ENCODE assay signal across 19 cellular contexts in the genomic region with DNA sequence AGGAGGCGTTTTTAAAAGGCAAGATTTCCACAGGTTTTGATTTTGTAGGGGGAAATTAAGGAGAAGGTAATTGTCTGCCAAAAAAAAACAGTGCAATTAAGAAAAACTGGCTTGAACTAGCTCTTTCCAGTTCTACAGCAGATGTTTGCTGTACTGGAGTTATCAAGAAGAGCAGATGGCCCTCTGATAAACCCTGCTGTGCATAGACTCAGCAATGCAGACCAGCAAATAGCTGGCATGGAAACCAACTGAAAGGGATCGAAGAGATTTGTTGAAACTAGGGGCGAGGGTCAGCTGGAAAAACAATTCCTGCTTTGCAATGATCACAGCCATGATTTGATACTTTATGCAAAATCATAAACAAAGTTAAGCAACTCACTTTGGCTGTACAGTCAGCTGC. TPM values are rescaled to one million over a fixed set of nuclear protein-coding genes. Genes with fewer than 3 reads are reported as not detected.
DNase-seq lines count a peak whose midpoint lies in the region; ATAC-seq, FAIRE-seq and TF ChIP-seq lines count a peak whose summit lies in the region.
"Had no signal": no experiment of that assay in that cellular context is flagged by ENCODE, and none has a peak within 500 bp of the region (broad histone marks: within the 10 kb centered on the region; RNA-seq: fewer than 3 reads in every experiment).

No MANE protein-coding gene starts in this region.

- H3K36me3 ChIP-seq in WERI-Rb-1 = no peaks in the 10 kb centered on the region
- no peaks in the 10 kb centered on the region for H3K36me3 ChIP-seq in small intestine (ENCODE audit: control insufficient read depth in 2 of 2, insufficient read depth in 2 of 2, low read length in 2 of 2)
- no peaks in the 10 kb centered on the region for H3K36me3 ChIP-seq in CD8-positive, alpha-beta memory T cell (ENCODE audit: insufficient read depth, low read length)
- H3K36me3 ChIP-seq: sigmoid colon, transverse colon had no signal

- H3K27me3 Mint-ChIP-seq in CD8-positive, alpha-beta memory T cell = peaks cover 0 to 31% of the 10 kb centered on the region in 2 donors

- WGBS in small intestine, 3 donors = 23 to 38% (median 37%) methylated on average over 3 of the region's 3 CpGs

- no peak overlapping the region for H3K4me3 ChIP-seq in WERI-Rb-1 (ENCODE audit: low read depth, low read length)
- no peak overlapping the region for H3K4me3 ChIP-seq in small intestine (ENCODE audit: low read depth in 1 of 2, low read length in 2 of 2)
- no peak overlapping the region for H3K4me3 ChIP-seq in CD8-positive, alpha-beta memory T cell (ENCODE audit: low read length)
- H3K4me3 ChIP-seq: lung, sigmoid colon, transverse colon had no signal

- no peaks in the 10 kb centered on the region for H3K4me1 Mint-ChIP-seq in CD8-positive, alpha-beta memory T cell
- H3K4me1 Mint-ChIP-seq: CD4-positive, CD25-positive, alpha-beta regulatory T cell; nephron had no signal

- H3K27me3 ChIP-seq in WERI-Rb-1 (ENCODE audit: insufficient read depth, low read depth, severe bottlenecking) (no peaks in the 10 kb centered on the region), small intestine (ENCODE audit: control insufficient read depth in 2 of 2, insufficient read depth in 2 of 2, low read length in 2 of 2) (no peaks in the 10 kb centered on the region)
- no peaks in the 10 kb centered on the region for H3K27me3 ChIP-seq in CD8-positive, alpha-beta memory T cell (ENCODE audit: insufficient read depth, low read length, poor library complexity, severe bottlenecking)
- H3K27me3 ChIP-seq: sigmoid colon, transverse colon had no signal

- no peak for ATAC-seq in HG03565 (IDR thresholded peaks at IDR 0.05; ENCODE audit: unreplicated experiment)

- H3K9me3 ChIP-seq in WERI-Rb-1 (ENCODE audit: severe bottlenecking) (no peaks in the 10 kb centered on the region), small intestine (ENCODE audit: control insufficient read depth, low read depth) (no peaks in the 10 kb centered on the region)
- H3K9me3 ChIP-seq in CD8-positive, alpha-beta memory T cell (ENCODE audit: low read length) = no peaks in the 10 kb centered on the region
- H3K9me3 ChIP-seq: sigmoid colon, transverse colon had no signal

- H3K9me3 Mint-ChIP-seq in CD8-positive, alpha-beta memory T cell = peaks cover 0 to 7% (median 2%) of the 10 kb centered on the region in 5 donors
- H3K9me3 Mint-ChIP-seq: nephron had no signal

- H3K4me1 ChIP-seq in small intestine (ENCODE audit: control insufficient read depth in 2 of 2, insufficient read depth in 1 of 2, low read depth in 1 of 2, low read length in 1 of 2) = no peaks in the 10 kb centered on the region
- H3K4me1 ChIP-seq in CD8-positive, alpha-beta memory T cell (ENCODE audit: insufficient read depth, low read length) = no peaks in the 10 kb centered on the region
- H3K4me1 ChIP-seq: transverse colon had no signal

- DNase-seq in NCI-H1417 (lab: John Stamatoyannopoulos, UW) (peak in 2 of 3 experiments; percentile 16 to 62), NCI-H1417 treated with DMSO at 0.1 percent for 48 hours (lab: John Stamatoyannopoulos, UW) (no peak), NCI-H510A (lab: John Stamatoyannopoulos, UW) (peak; percentile 14), WERI-Rb-1 (peak; percentile 56), small intestine (peak; percentile 10), NCI-H226 (no peak)
- DNase-seq in CD8-positive, alpha-beta memory T cell = no peak
- DNase-seq: 8988T; activated CD4-positive, alpha-beta T cell treated with anti-CD3 and anti-CD28 coated beads for 4 hours; CD4-positive, CD25-positive, alpha-beta regulatory T cell; sigmoid colon; stimulated activated CD4-positive, alpha-beta T cell treated with anti-CD3 and anti-CD28 coated beads, Interleukin-4, amount 100 ng/mL, for 24 hours; T-helper 2 cell; transverse colon had no signal

- FAIRE-seq in small intestine (lab: Jason Lieb, UNC) = no peak
- FAIRE-seq: bronchial epithelial cell had no signal

- H3K27ac ChIP-seq in WERI-Rb-1 = peak overlapping the region; percentile 58
- H3K27ac ChIP-seq in small intestine (ENCODE audit: low read depth in 1 of 2, low read length in 1 of 2) = no peak overlapping the region
- H3K27ac ChIP-seq in CD8-positive, alpha-beta memory T cell (ENCODE audit: low read depth, low read length) = no peak overlapping the region
- H3K27ac ChIP-seq: sigmoid colon, transverse colon had no signal

- H3K27ac Mint-ChIP-seq in CD8-positive, alpha-beta memory T cell = no peak overlapping the region
- H3K27ac Mint-ChIP-seq: activated naive CD8-positive, alpha-beta T cell; CD4-positive, CD25-positive, alpha-beta regulatory T cell had no signal

- H3K36me3 Mint-ChIP-seq in CD8-positive, alpha-beta memory T cell = no peaks in the 10 kb centered on the region
- H3K36me3 Mint-ChIP-seq: activated naive CD8-positive, alpha-beta T cell; CD4-positive, CD25-positive, alpha-beta regulatory T cell had no signal

- H3K4me3 Mint-ChIP-seq in CD8-positive, alpha-beta memory T cell = no peak overlapping the region
- H3K4me3 Mint-ChIP-seq: activated naive CD8-positive, alpha-beta T cell; CD4-positive, CD25-positive, alpha-beta regulatory T cell; nephron had no signal

- POLR2A ChIA-PET in CD8-positive, alpha-beta memory T cell (lab: Charles Lee) = no interaction called here

- TF ChIP-seq CTCF in WERI-Rb-1 (IDR thresholded peaks at IDR 0.05; ENCODE audit: low read depth, low read length) = no peak

- CTCF ChIA-PET in CD8-positive, alpha-beta memory T cell (lab: Charles Lee) = no interaction called here

RNA-seq across cellular contexts. Expression of gene BHMT, which starts 17.8 kb away (rescaled TPM):
- under 1 TPM in 2 of 3 donors, not detected in 1; 0.45 to 0.46 TPM for polyA plus RNA-seq in small intestine
- not detected for total RNA-seq in CD8-positive, alpha-beta memory T cell
- polyA plus RNA-seq in CD8-positive, alpha-beta memory T cell = not detected
- total RNA-seq: bronchial epithelial cell; CD4-positive, CD25-positive, alpha-beta regulatory T cell; transverse colon had no signal
- polyA plus RNA-seq: CD4-positive, CD25-positive, alpha-beta regulatory T cell had no signal

RNA-seq across cellular contexts. Expression of gene BHMT2, which starts 24.2 kb away (rescaled TPM):
- polyA plus RNA-seq in small intestine = 1 to 10 TPM in 2 of 3 donors, under 1 TPM in 1; 0.45 to 2.2 (median 1.6) TPM
- not detected for total RNA-seq in CD8-positive, alpha-beta memory T cell
- not detected for polyA plus RNA-seq in CD8-positive, alpha-beta memory T cell
- total RNA-seq: bronchial epithelial cell; CD4-positive, CD25-positive, alpha-beta regulatory T cell had no signal
- polyA plus RNA-seq: CD4-positive, CD25-positive, alpha-beta regulatory T cell had no signal

RNA-seq across cellular contexts. Expression of gene DMGDH, which starts 24.3 kb away (rescaled TPM):
- under 1 TPM in 1 of 3 donors, not detected in 2; 0.24 TPM for polyA plus RNA-seq in small intestine
- total RNA-seq in CD8-positive, alpha-beta memory T cell = not detected
- not detected for polyA plus RNA-seq in CD8-positive, alpha-beta memory T cell

Comparison
In these comparisons a context has a peak if more than half of its experiments do, and no peak if none do; other contexts are left out.
1. DNase-seq: peak in NCI-H1417 (2 of 3), NCI-H510A (single experiment), WERI-Rb-1 (single experiment) and small intestine (single experiment); none in NCI-H1417 treated with DMSO at 0.1 percent for 48 hours (single experiment), CD8-positive, alpha-beta memory T cell (0 of 5) and NCI-H226 (single experiment).